In the genomic region with DNA sequence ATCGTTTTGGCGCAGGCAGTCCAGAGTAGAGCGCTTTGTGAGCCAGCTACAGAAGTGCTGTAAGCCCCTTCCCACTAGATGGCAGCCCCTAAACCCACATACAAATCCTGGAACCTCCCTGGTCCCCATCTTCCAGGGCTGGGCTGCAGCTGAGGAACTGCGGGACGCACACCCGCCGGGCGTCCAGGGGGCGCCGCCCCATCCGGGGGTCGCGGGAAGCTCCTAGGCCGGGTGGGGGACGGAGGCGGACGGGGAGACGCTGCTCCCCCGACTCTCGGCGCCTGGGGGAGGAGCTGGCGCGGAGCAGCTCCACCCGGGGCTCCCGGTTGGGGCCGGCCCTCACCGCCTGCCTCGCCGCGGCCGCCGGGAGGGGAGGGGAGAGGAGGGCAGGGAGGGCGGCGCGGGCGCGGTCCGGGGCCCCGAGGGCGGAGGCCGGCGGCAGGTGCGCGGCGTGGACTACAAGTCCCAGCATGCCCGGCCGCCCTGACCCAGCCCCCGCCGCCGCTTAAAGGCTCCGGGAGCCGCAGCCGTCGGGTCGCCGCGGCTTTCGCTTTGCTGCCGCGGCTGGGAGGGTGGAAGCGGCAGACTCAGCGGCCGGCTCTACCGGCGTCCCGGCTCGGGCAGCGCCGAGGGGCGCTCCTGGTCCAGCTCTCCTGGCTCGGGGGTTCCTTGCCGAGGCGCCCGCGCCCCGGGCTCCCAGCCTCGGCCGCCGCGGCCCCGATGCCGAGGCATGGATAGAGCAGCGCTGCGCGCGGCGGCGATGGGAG, we compare ENCODE assay signal across 8 cellular contexts. TPM values are rescaled to one million over a fixed set of nuclear protein-coding genes. Genes with fewer than 3 reads are reported as not detected.
A peak's percentile ranks its signal among the peaks of the same experiment; 100 is the strongest.
DNase-seq lines count a peak whose midpoint lies in the region; TF ChIP-seq lines count a peak whose summit lies in the region.

Gene KSR1, plus strand, starts transcription at position 535 of the 767 bp plus-strand sequence. Its CDS starts 196 bp downstream, at position 731.

- H4K20me1 ChIP-seq in GM23248 (ENCODE audit: insufficient read depth) = no peaks in the 10 kb centered on the region
- no peaks in the 10 kb centered on the region for H4K20me1 ChIP-seq in SU-DHL-6 (ENCODE audit: low read depth, low read length)

- H3K36me3 ChIP-seq in GM23248 (ENCODE audit: low read depth) (no peaks in the 10 kb centered on the region), MG63 (no peaks in the 10 kb centered on the region), SU-DHL-6 (ENCODE audit: low read length) (no peaks in the 10 kb centered on the region), cardiac muscle cell (no peaks in the 10 kb centered on the region), trophoblast cell (ENCODE audit: control insufficient read depth in 1 of 2, insufficient read depth in 2 of 2, low read length in 2 of 2) (peaks cover 0 to 4% of the 10 kb centered on the region in 2 experiments), tibial nerve (no peaks in the 10 kb centered on the region)

- in situ Hi-C loops in GM23248 (cut with MboI) = loop anchor here (10.0 kb wide), 1 partner anchor 59 kb away; no protein-coding TSS in a partner anchor

- H3K4me3 Mint-ChIP-seq in activated naive CD8-positive, alpha-beta T cell treated with anti-CD3 and anti-CD28 coated beads for 36 hours = peak within 1 kb of the TSS; percentile 97

- H3K9me3 Mint-ChIP-seq in activated naive CD8-positive, alpha-beta T cell treated with anti-CD3 and anti-CD28 coated beads for 36 hours = no peaks in the 10 kb centered on the region

- H3K9me3 ChIP-seq in GM23248 (ENCODE audit: low read depth) (no peaks in the 10 kb centered on the region), MG63 (no peaks in the 10 kb centered on the region), SU-DHL-6 (ENCODE audit: insufficient read depth, low read length) (no peaks in the 10 kb centered on the region), cardiac muscle cell (ENCODE audit: low read depth) (no peaks in the 10 kb centered on the region), trophoblast cell (ENCODE audit: insufficient read depth, low read depth, low read length) (no peaks in the 10 kb centered on the region), tibial nerve (no peaks in the 10 kb centered on the region)

- H3K79me2 ChIP-seq in GM23248 (ENCODE audit: insufficient read depth) = peaks cover 7% of the 10 kb centered on the region; the same call in 1 of the 2 replicates
- no peaks in the 10 kb centered on the region for H3K79me2 ChIP-seq in SU-DHL-6 (ENCODE audit: insufficient read depth, low read length)
- H3K79me2 ChIP-seq in trophoblast cell (ENCODE audit: control insufficient read depth, insufficient read depth, low read length, poor library complexity) = peaks cover 16% of the 10 kb centered on the region

- peak within 1 kb of the TSS; percentile 78 for H3K27ac Mint-ChIP-seq in activated naive CD8-positive, alpha-beta T cell treated with anti-CD3 and anti-CD28 coated beads for 36 hours

- peak in 1 of 2 donors; percentile 80 for TF ChIP-seq EP300 in tibial nerve (IDR thresholded peaks at IDR 0.05)

- H2AFZ ChIP-seq in GM23248 (peak within 1 kb of the TSS; percentile 88), SU-DHL-6 (ENCODE audit: low read depth, low read length, severe bottlenecking) (peak within 1 kb of the TSS; percentile 99), trophoblast cell (ENCODE audit: insufficient read depth, low read length, poor library complexity) (peak within 1 kb of the TSS; percentile 57)

- peak within 1 kb of the TSS; percentile 52 for H3K18ac ChIP-seq in trophoblast cell (ENCODE audit: low read length)

- no peak within 1 kb of the TSS for H2AK5ac ChIP-seq in trophoblast cell (ENCODE audit: low read length)

- H3K27me3 ChIP-seq in GM23248 (replicated peaks; ENCODE audit: insufficient read depth) (peaks cover 8% of the 10 kb centered on the region; the same call in 1 of the 2 replicates), MG63 (peaks cover 4% of the 10 kb centered on the region; the same call in 1 of the 2 replicates), SU-DHL-6 (ENCODE audit: low read length) (no peaks in the 10 kb centered on the region), cardiac muscle cell (no peaks in the 10 kb centered on the region), trophoblast cell (ENCODE audit: insufficient read depth, low read length) (no peaks in the 10 kb centered on the region), tibial nerve (no peaks in the 10 kb centered on the region)

- H3K4me3 ChIP-seq in GM23248 (peak within 1 kb of the TSS; percentile 77), MG63 (peak within 1 kb of the TSS; percentile 68), SU-DHL-6 (ENCODE audit: insufficient read depth, low read length, poor library complexity, severe bottlenecking) (peak within 1 kb of the TSS; percentile 77), cardiac muscle cell (peak within 1 kb of the TSS; percentile 86), trophoblast cell (ENCODE audit: low read depth, low read length) (peak within 1 kb of the TSS; percentile 77), tibial nerve (peak within 1 kb of the TSS; percentile 64 to 97 (median 94))

- H3K14ac ChIP-seq in trophoblast cell (ENCODE audit: low read length) = peak within 1 kb of the TSS; percentile 61

- no peak within 1 kb of the TSS for H4K12ac ChIP-seq in trophoblast cell (ENCODE audit: low read depth, low read length)

- H3K9ac ChIP-seq in GM23248 (peak within 1 kb of the TSS; percentile 74), SU-DHL-6 (ENCODE audit: low read length) (peak within 1 kb of the TSS; percentile 62), trophoblast cell (ENCODE audit: low read length) (no peak within 1 kb of the TSS)

- TF ChIP-seq CTCF in SU-DHL-6 (IDR thresholded peaks at IDR 0.05; ENCODE audit: insufficient read depth, low read length, poor library complexity, severe bottlenecking) = peak; percentile 33
- TF ChIP-seq CTCF in cardiac muscle cell (IDR thresholded peaks at IDR 0.05; ENCODE audit: low read depth, low read length) = peak; percentile 55
- peak; percentile 22 to 56 (median 44) for TF ChIP-seq CTCF in tibial nerve (IDR thresholded peaks at IDR 0.05)

- DNase-seq in EL (peak; percentile 69), GM23248 (peak; percentile 88), MG63 (peak; percentile 79), cardiac muscle cell (ENCODE audit: low read depth in 1 of 2, low spot score in 1 of 2) (peak; percentile 84 to 95), trophoblast cell (peak; percentile 80 to 81), tibial nerve (ENCODE audit: low spot score in 2 of 2) (peak; percentile 61 to 69)
- peak; percentile 88 for DNase-seq in activated naive CD8-positive, alpha-beta T cell treated with anti-CD3 and anti-CD28 coated beads for 36 hours

- H3K9me2 ChIP-seq in GM23248 (ENCODE audit: insufficient read depth) = no peaks in the 10 kb centered on the region
- H3K9me2 ChIP-seq in SU-DHL-6 (replicated peaks; ENCODE audit: insufficient read depth, low read length) = no peaks in the 10 kb centered on the region

- no peak within 1 kb of the TSS for H3K23ac ChIP-seq in trophoblast cell (ENCODE audit: low read length)

- H3K27ac ChIP-seq in GM23248 (no peak within 1 kb of the TSS), SU-DHL-6 (ENCODE audit: low read depth, low read length) (no peak within 1 kb of the TSS), cardiac muscle cell (peak within 1 kb of the TSS; percentile 31), trophoblast cell (ENCODE audit: low read depth, low read length) (peak within 1 kb of the TSS; percentile 22), tibial nerve (peak within 1 kb of the TSS; percentile 90 to 95 (median 93))

- peak within 1 kb of the TSS; percentile 75 for H4K8ac ChIP-seq in trophoblast cell (ENCODE audit: low read depth, low read length)

- H3K36me3 Mint-ChIP-seq in activated naive CD8-positive, alpha-beta T cell treated with anti-CD3 and anti-CD28 coated beads for 36 hours = peaks cover 13% of the 10 kb centered on the region

- H3K4me2 ChIP-seq in GM23248 (ENCODE audit: unreplicated experiment) (peak within 1 kb of the TSS; percentile 75), SU-DHL-6 (ENCODE audit: low read depth, low read length, poor library complexity, severe bottlenecking) (peak within 1 kb of the TSS; percentile 50), trophoblast cell (ENCODE audit: low read length) (peak within 1 kb of the TSS; percentile 79)

- peak; percentile 56 to 84 for TF ChIP-seq POLR2A in tibial nerve (IDR thresholded peaks at IDR 0.05)

- peak within 1 kb of the TSS; percentile 18 for H2BK5ac ChIP-seq in trophoblast cell (ENCODE audit: low read depth, low read length, poor library complexity)

- H3K27me3 Mint-ChIP-seq in activated naive CD8-positive, alpha-beta T cell treated with anti-CD3 and anti-CD28 coated beads for 36 hours = no peaks in the 10 kb centered on the region

- peaks cover 36% of the 10 kb centered on the region for H3K4me1 Mint-ChIP-seq in activated naive CD8-positive, alpha-beta T cell treated with anti-CD3 and anti-CD28 coated beads for 36 hours

- peak within 1 kb of the TSS; percentile 57 for H4K91ac ChIP-seq in trophoblast cell (ENCODE audit: low read depth, low read length)

- no peak within 1 kb of the TSS for H2BK12ac ChIP-seq in trophoblast cell (ENCODE audit: low read length)

- H3F3A ChIP-seq in GM23248 (ENCODE audit: insufficient read depth) (peaks cover 7% of the 10 kb centered on the region; the same call in 1 of the 2 replicates), SU-DHL-6 (ENCODE audit: insufficient read depth) (peaks cover 7% of the 10 kb centered on the region; the same call in 1 of the 2 replicates)

- peak within 1 kb of the TSS; percentile 80 for H3K4ac ChIP-seq in trophoblast cell (ENCODE audit: low read depth, low read length)

- H2BK120ac ChIP-seq in trophoblast cell (ENCODE audit: insufficient read depth, low read length, poor library complexity) = peak within 1 kb of the TSS; percentile 25

- 1 to 2% methylated on average over 34 to 62 of the region's 88 CpGs for WGBS in GM23248 (ENCODE audit: low coverage in 1 of 2, low lambda C conversion rate in 2 of 2, missing lambda C conversion rate in 2 of 2), 2 experiments
- WGBS in trophoblast cell (ENCODE audit: extremely low coverage, insufficient coverage, insufficient read length) = no CpG with 5 or more reads among the region's 88 CpGs
- 0 to 1% methylated on average over 10 to 44 of the region's 88 CpGs for WGBS in tibial nerve, 2 donors

- H3K79me1 ChIP-seq in trophoblast cell (ENCODE audit: low read length) = peaks cover 17% of the 10 kb centered on the region

- H3K4me1 ChIP-seq in GM23248 (ENCODE audit: insufficient read depth) (peaks cover 13% of the 10 kb centered on the region), cardiac muscle cell (ENCODE audit: low read depth) (peaks cover 8% of the 10 kb centered on the region), trophoblast cell (ENCODE audit: control insufficient read depth in 1 of 2, insufficient read depth in 2 of 2, low read length in 2 of 2) (peaks cover 17 to 32% of the 10 kb centered on the region in 2 experiments), tibial nerve (peaks cover 0 to 48% (median 25%) of the 10 kb centered on the region in 4 donors)

RNA-seq across cellular contexts. Expression of gene KSR1, which starts in this region (rescaled TPM):
- total RNA-seq in GM23248 (2014; rRNA removed; shearing (Covaris generic)) = 2.5 and 9.6 TPM in 2 replicates
- 0.98 and 1.3 TPM in 2 replicates for polyA plus RNA-seq in GM23248 (2016; fragmentation: Nextera tagmentation; extraction: Ambion mirVana)
- total RNA-seq in MG63 (2014; rRNA removed; shearing (Covaris generic); ENCODE audit: low replicate concordance) = 0.52 and 7.6 TPM in 2 replicates
- total RNA-seq in activated naive CD8-positive, alpha-beta T cell treated with anti-CD3 and anti-CD28 coated beads for 36 hours = 10 to 100 TPM; 58.9 to 62.5 TPM
- total RNA-seq in cardiac muscle cell = 19.8 and 29.0 TPM in 2 replicates
- 13.8 and 15.7 TPM in 2 replicates for polyA plus RNA-seq in cardiac muscle cell
- polyA plus RNA-seq in trophoblast cell (2013) = 62.2 and 63.6 TPM in 2 replicates
- total RNA-seq in tibial nerve = 100 to 1,000 TPM in 1 of 4 donors, 10 to 100 TPM in 3; 45.1 to 110 (median 54.2) TPM

Comparison
In these comparisons a context has a peak if more than half of its experiments do, and no peak if none do; other contexts are left out.
1. H3K27ac ChIP-seq: peak in cardiac muscle cell (single experiment), trophoblast cell (single experiment) and tibial nerve (4 of 4); none in GM23248 (single experiment) and SU-DHL-6 (single experiment).
2. Peak in every context shown above with its lines, with median percentiles within 50 percentile points of each other: DNase-seq, H2AFZ ChIP-seq, H3K4me2 ChIP-seq, H3K4me3 ChIP-seq and CTCF ChIP-seq.